8 cellular contexts compared by ENCODE assay signal in the genomic region with DNA sequence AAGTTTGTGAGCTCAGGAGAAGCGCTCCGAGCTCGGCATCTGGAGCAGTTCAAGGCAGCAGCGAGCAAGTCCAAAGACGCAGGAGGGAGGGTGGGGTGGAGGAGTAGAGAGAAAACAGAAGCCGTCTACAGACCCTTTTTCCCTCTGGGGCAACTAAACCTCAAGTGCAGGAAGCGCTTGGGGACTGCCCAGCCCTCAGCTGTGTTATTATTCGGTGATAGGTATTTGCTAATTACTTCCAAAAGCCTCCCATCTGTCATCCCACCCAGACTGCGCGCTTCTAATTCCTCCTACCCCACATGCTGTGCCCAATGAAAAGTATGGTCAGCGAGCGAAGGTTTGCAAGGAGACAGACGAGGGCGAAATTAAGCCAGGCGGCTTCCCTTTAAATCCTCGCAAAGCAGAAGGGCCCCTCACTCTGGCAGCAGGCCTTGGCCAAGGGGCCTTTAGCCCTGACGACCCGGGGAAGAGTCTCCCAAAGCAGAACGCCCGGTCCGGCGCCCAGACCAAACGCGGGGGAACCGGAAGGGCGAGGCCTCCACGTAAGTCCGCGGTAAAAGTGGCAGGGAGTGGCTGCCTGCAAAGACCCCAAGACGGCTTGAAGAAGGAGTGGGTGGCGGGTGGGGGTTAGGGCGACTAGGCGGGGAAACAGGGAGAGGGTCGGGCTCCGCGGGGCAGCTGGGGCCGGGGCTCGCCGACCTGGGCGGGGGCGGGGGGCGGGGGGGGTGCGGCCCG. TPM values are rescaled to one million over a fixed set of nuclear protein-coding genes. Genes with fewer than 3 reads are reported as not detected.
DNase-seq lines count a peak whose midpoint lies in the region; ATAC-seq, FAIRE-seq and TF ChIP-seq lines count a peak whose summit lies in the region.

No MANE protein-coding gene starts in this region.

- H3K4me3 ChIP-seq in A549 (peak overlapping the region; percentile 65), astrocyte of the spinal cord (ENCODE audit: low read depth, low read length) (peak overlapping the region; percentile 74), kidney epithelial cell (ENCODE audit: low read depth, low read length) (peak overlapping the region; percentile 92), suprapubic skin (peak overlapping the region; percentile 100)

- in situ Hi-C loops in astrocyte of the spinal cord (cut with HindIII; ENCODE audit: low sequenced_read_pairs) = no loop called here

- no peak for TF ChIP-seq CTCF in A549 (IDR thresholded peaks at IDR 0.05)
- no peak for TF ChIP-seq CTCF in astrocyte of the spinal cord (IDR thresholded peaks at IDR 0.05; ENCODE audit: low read depth, low read length)
- no peak for TF ChIP-seq CTCF in kidney epithelial cell (IDR thresholded peaks at IDR 0.05; ENCODE audit: insufficient read depth, low read length, poor library complexity, severe bottlenecking)
- no peak for TF ChIP-seq CTCF in suprapubic skin (IDR thresholded peaks at IDR 0.05)

- peaks cover 29% of the 10 kb centered on the region for H3K4me1 ChIP-seq in A549
- H3K4me1 ChIP-seq in suprapubic skin = peaks cover 72% of the 10 kb centered on the region

- H3K9me3 ChIP-seq in A549 (no peaks in the 10 kb centered on the region), suprapubic skin (no peaks in the 10 kb centered on the region)

- TF ChIP-seq POLR2A in A549 (IDR thresholded peaks at IDR 0.05; ENCODE audit: low read length) (no peak), suprapubic skin (IDR thresholded peaks at IDR 0.05) (no peak)

- ATAC-seq in A549 (0 out of 6 replicates have a peak, but pooled peaks of 1 of the 2 experiments have one; percentile 12), HG03378 (IDR thresholded peaks at IDR 0.05; ENCODE audit: unreplicated experiment) (no peak)

- H3K27ac ChIP-seq in A549 (peak overlapping the region; percentile 73 to 87), suprapubic skin (peak overlapping the region; percentile 99)

- WGBS in A549 (ENCODE audit: missing lambda C conversion rate) = 55% methylated on average over 32 of the region's 44 CpGs
- 10% methylated on average over 12 of the region's 44 CpGs for WGBS in suprapubic skin

- no peak for FAIRE-seq in A549 (lab: Jason Lieb, UNC)

- H3K4me2 ChIP-seq in A549 = peak overlapping the region; percentile 93

- CTCF ChIA-PET in A549 (lab: Yijun Ruan, JAX) = interaction anchor here (0.6 to 32.3 kb wide), 11 partner anchors 10 to 211 kb away, joined by 3 to 529 read pairs (median 7); no protein-coding TSS in a partner anchor

- TF ChIP-seq EP300 in A549 (IDR thresholded peaks at IDR 0.05) = no peak
- TF ChIP-seq EP300 in suprapubic skin (IDR thresholded peaks at IDR 0.05) = no peak

- H3K36me3 ChIP-seq in kidney epithelial cell (ENCODE audit: control insufficient read depth, insufficient read depth, low read length) (no peaks in the 10 kb centered on the region), suprapubic skin (no peaks in the 10 kb centered on the region)

- DNase-seq in A549 (ENCODE audit: low read depth in 1 of 2, low spot score in 1 of 2) (peak in 1 of 2 experiments; percentile 51), HuH-7.5 (ENCODE audit: low spot score) (peak; percentile 36), astrocyte of the spinal cord (ENCODE audit: low read depth, low spot score) (no peak), kidney epithelial cell (ENCODE audit: low read depth) (no peak), suprapubic skin (ENCODE audit: low spot score in 2 of 2) (no peak), NCI-H226 (no peak), SKM-1 (lab: John Stamatoyannopoulos, UW; ENCODE audit: unreplicated experiment) (no peak)

- no peak for TF ChIP-seq RAD21 in A549 (conservative IDR thresholded peaks at IDR 0.05 in 1 of 2, IDR thresholded peaks at IDR 0.05 in 1 of 2)

- no peaks in the 10 kb centered on the region for H3K27me3 ChIP-seq in kidney epithelial cell (ENCODE audit: control insufficient read depth, insufficient read depth, low read length)
- H3K27me3 ChIP-seq in suprapubic skin = no peaks in the 10 kb centered on the region

- POLR2A ChIA-PET in A549 (lab: Yijun Ruan, JAX) = interaction anchor here (0.8 to 2.1 kb wide), 4 partner anchors 13 to 115 kb away, joined by 3 to 7 read pairs (median 3); no protein-coding TSS in a partner anchor

TF ChIP-seq in A549, 52 proteins besides CTCF, POLR2A, EP300 and RAD21:
- TF ChIP-seq ZSCAN20 (CRISPR knock-in tag; IDR thresholded peaks at IDR 0.05) (no peak), MAZ (IDR thresholded peaks at IDR 0.05; ENCODE audit: borderline replicate concordance, low read depth, low read length) (no peak), MAFK (IDR thresholded peaks at IDR 0.05; ENCODE audit: partially characterized antibody) (no peak), SMC3 (IDR thresholded peaks at IDR 0.05) (no peak), FOSB (CRISPR knock-in tag; IDR thresholded peaks at IDR 0.05) (no peak)
- TF ChIP-seq, protein P1, sequence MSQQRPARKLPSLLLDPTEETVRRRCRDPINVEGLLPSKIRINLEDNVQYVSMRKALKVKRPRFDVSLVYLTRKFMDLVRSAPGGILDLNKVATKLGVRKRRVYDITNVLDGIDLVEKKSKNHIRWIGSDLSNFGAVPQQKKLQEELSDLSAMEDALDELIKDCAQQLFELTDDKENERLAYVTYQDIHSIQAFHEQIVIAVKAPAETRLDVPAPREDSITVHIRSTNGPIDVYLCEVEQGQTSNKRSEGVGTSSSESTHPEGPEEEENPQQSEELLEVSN (IDR thresholded peaks at IDR 0.05; ENCODE audit: borderline replicate concordance, low read depth) = no peak; the same call in 1 of the 2 replicates
- TF ChIP-seq, protein P2, sequence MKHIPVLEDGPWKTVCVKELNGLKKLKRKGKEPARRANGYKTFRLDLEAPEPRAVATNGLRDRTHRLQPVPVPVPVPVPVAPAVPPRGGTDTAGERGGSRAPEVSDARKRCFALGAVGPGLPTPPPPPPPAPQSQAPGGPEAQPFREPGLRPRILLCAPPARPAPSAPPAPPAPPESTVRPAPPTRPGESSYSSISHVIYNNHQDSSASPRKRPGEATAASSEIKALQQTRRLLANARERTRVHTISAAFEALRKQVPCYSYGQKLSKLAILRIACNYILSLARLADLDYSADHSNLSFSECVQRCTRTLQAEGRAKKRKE (CRISPR knock-in tag; IDR thresholded peaks at IDR 0.05; ENCODE audit: low read depth) = 0 out of 2 replicates have a peak, but pooled peaks have one; percentile 34
TF ChIP-seq in A549: peak in this region for 1.

RNA-seq across cellular contexts. Expression of a gene that starts 0.5 kb away (rescaled TPM):
- polyA plus RNA-seq in A549 (2011; rRNA removed) (173 and 185 TPM in 2 replicates), A549 (2017; fragmentation: RNase III; extraction: RNeasy Plus Mini Kit Qiagen cat#74134 plus additional on column Dnase treatment) (109 to 122 TPM (median 116 TPM) in 3 replicates)
- 110 and 132 TPM in 2 replicates for polyA plus RNA-seq in A549 (2012; cell fraction: cytosol; rRNA removed)
- polyA plus RNA-seq in A549 (2012; cell fraction: nucleus; rRNA removed) = 115 and 147 TPM in 2 replicates
- 85.5 and 116 TPM in 2 replicates for polyA minus RNA-seq in A549 (2011; rRNA and poly(A)+ RNA removed)
- total RNA-seq in kidney epithelial cell (241 and 248 TPM in 2 replicates), suprapubic skin (100 to 1,000 TPM; 420 to 548 (median 475) TPM)
